ENCODE assay signal across 9 cellular contexts in the genomic region with DNA sequence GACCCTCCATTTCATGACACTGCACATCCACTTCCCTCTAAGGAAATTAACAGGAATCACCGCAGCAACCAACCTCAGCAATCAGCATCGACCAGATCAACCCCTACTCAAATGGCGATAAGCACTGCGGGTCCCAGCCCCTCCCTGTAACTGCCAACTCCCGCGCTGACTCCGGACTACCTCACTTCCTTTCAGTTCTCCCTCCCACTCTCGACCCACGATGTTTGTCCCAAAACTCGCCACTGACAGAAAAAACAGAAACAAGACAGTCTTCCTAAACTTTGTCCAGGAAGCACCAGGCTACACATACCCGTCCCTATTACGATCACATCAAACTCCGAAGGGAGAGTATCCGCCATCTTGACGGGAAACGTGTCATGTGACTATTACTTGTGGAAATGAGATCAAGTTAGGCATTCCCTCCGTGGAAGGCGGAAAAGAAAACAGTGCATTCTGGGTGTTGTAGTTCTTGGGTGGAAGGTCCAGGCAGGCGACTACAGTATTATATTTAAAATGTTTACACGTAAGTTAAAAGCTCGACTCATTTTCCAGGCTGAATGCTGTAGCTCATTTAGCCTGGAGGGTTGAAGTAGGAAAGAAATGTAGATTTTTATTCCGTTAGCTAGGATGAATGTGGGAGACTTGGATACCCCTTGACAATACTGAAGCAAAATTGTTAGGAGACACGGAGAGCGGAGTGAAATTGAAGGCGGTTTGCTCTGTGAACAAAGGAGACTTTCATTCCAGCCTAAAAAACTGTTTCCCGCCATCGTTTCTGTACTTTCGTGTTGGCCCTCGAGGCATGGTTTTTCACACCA. TPM values are rescaled to one million over a fixed set of nuclear protein-coding genes. Genes with fewer than 3 reads are reported as not detected.
DNase-seq lines count a peak whose midpoint lies in the region; ATAC-seq and TF ChIP-seq lines count a peak whose summit lies in the region.
"Had no signal": no experiment of that assay in that cellular context is flagged by ENCODE, and none has a peak within 500 bp of the region (broad histone marks: within the 10 kb centered on the region; RNA-seq: fewer than 3 reads in every experiment).

A gene with protein sequence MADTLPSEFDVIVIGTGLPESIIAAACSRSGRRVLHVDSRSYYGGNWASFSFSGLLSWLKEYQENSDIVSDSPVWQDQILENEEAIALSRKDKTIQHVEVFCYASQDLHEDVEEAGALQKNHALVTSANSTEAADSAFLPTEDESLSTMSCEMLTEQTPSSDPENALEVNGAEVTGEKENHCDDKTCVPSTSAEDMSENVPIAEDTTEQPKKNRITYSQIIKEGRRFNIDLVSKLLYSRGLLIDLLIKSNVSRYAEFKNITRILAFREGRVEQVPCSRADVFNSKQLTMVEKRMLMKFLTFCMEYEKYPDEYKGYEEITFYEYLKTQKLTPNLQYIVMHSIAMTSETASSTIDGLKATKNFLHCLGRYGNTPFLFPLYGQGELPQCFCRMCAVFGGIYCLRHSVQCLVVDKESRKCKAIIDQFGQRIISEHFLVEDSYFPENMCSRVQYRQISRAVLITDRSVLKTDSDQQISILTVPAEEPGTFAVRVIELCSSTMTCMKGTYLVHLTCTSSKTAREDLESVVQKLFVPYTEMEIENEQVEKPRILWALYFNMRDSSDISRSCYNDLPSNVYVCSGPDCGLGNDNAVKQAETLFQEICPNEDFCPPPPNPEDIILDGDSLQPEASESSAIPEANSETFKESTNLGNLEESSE (minus strand): TSS at position 385 of the 818 bp plus-strand sequence. CDS start 26 bp downstream, at position 359.

- H3K27ac ChIP-seq in mucosa of rectum (ENCODE audit: low read depth in 2 of 2, low read length in 2 of 2) = peak within 1 kb of the TSS; percentile 83 to 87

- intact Hi-C loops in activated CD8-positive, alpha-beta T cell treated with anti-CD3 and anti-CD28 coated beads for 36 hours (cut with micrococcal nuclease) = no loop called here

- peak within 1 kb of the TSS; percentile 61 to 77 for H3K9ac ChIP-seq in mucosa of rectum (ENCODE audit: low read depth in 1 of 2, low read length in 2 of 2)

- POLR2A ChIA-PET in activated CD8-positive, alpha-beta T cell treated with anti-CD3 and anti-CD28 coated beads for 36 hours (lab: Charles Lee) = interaction anchor here (0.8 kb wide), 1 partner anchor 9 kb away, joined by 3 read pairs; no protein-coding TSS in a partner anchor

- no peaks in the 10 kb centered on the region for H3K4me1 ChIP-seq in mucosa of rectum (ENCODE audit: control insufficient read depth in 2 of 2, insufficient read depth in 2 of 2, low read length in 2 of 2)

- no peaks in the 10 kb centered on the region for H3K27me3 ChIP-seq in mucosa of rectum (ENCODE audit: control insufficient read depth in 2 of 2, insufficient read depth in 2 of 2, low read length in 2 of 2)

- H3K27me3 Mint-ChIP-seq in activated CD8-positive, alpha-beta T cell treated with anti-CD3 and anti-CD28 coated beads for 36 hours = peaks cover 2% of the 10 kb centered on the region
- H3K27me3 Mint-ChIP-seq: brain had no signal

- no peaks in the 10 kb centered on the region for H3K9me3 Mint-ChIP-seq in activated CD8-positive, alpha-beta T cell treated with anti-CD3 and anti-CD28 coated beads for 36 hours

- no peak for TF ChIP-seq CTCF in activated CD8-positive, alpha-beta T cell treated with anti-CD3 and anti-CD28 coated beads for 36 hours (IDR thresholded peaks at IDR 0.05)
- no peak for TF ChIP-seq CTCF in epithelial cell of esophagus (IDR thresholded peaks at IDR 0.05; ENCODE audit: insufficient read depth, low read depth, low read length, missing control alignments)

- peak; percentile 100 for ATAC-seq in GM19452 (IDR thresholded peaks at IDR 0.05; ENCODE audit: unreplicated experiment)
- ATAC-seq in activated CD8-positive, alpha-beta T cell treated with anti-CD3 and anti-CD28 coated beads for 36 hours = peak; percentile 94

- no peak within 1 kb of the TSS for H3K4me3 Mint-ChIP-seq in activated CD8-positive, alpha-beta T cell treated with anti-CD3 and anti-CD28 coated beads for 36 hours

- peaks cover 7% of the 10 kb centered on the region for H3K4me1 Mint-ChIP-seq in activated CD8-positive, alpha-beta T cell treated with anti-CD3 and anti-CD28 coated beads for 36 hours (ENCODE audit: low read depth)

- peak within 1 kb of the TSS; percentile 76 for H3K4me3 ChIP-seq in epithelial cell of esophagus (ENCODE audit: low read length)
- peak within 1 kb of the TSS; percentile 84 to 85 for H3K4me3 ChIP-seq in mucosa of rectum (ENCODE audit: low read length in 2 of 2)

- no peak within 1 kb of the TSS for H3K27ac Mint-ChIP-seq in activated CD8-positive, alpha-beta T cell treated with anti-CD3 and anti-CD28 coated beads for 36 hours

- no peaks in the 10 kb centered on the region for H3K36me3 ChIP-seq in mucosa of rectum (ENCODE audit: control insufficient read depth in 2 of 2, insufficient read depth in 2 of 2, low read length in 2 of 2)

- H3K9me3 ChIP-seq in mucosa of rectum (ENCODE audit: control insufficient read depth in 2 of 2, low read length in 2 of 2) = no peaks in the 10 kb centered on the region

- CTCF ChIA-PET in activated CD8-positive, alpha-beta T cell treated with anti-CD3 and anti-CD28 coated beads for 36 hours (lab: Charles Lee) = no interaction called here

- H3K36me3 Mint-ChIP-seq in activated CD8-positive, alpha-beta T cell treated with anti-CD3 and anti-CD28 coated beads for 36 hours (ENCODE audit: low read depth) = peaks cover 2% of the 10 kb centered on the region

- DNase-seq in AG20443 (ENCODE audit: low spot score) = peak; percentile 75
- DNase-seq in HK-2 (ENCODE audit: unreplicated experiment) = peak; percentile 63
- peak; percentile 69 for DNase-seq in activated CD8-positive, alpha-beta T cell treated with anti-CD3 and anti-CD28 coated beads for 36 hours
- DNase-seq in epithelial cell of esophagus (ENCODE audit: low read depth) = peak; percentile 82
- DNase-seq in stimulated activated CD8-positive, alpha-beta memory T cell treated with anti-CD3 and anti-CD28 coated beads, Interleukin-7, amount 100 ng/mL, for 1 hour (ENCODE audit: low read depth in 2 of 2) = peak; percentile 3 to 5
- no peak for DNase-seq in DMS53 (lab: John Stamatoyannopoulos, UW)

RNA-seq across cellular contexts. Expression of the gene that starts here (rescaled TPM):
- 10 to 100 TPM in 1 of 2 experiments, 1 to 10 TPM in 1; 9.2 to 11.6 TPM for total RNA-seq in activated CD8-positive, alpha-beta T cell treated with anti-CD3 and anti-CD28 coated beads for 36 hours
